ENCODE assay signal across 13 cellular contexts in genomic region chr6:11613858-11614257, GRCh38.
DNase-seq lines count a peak whose midpoint lies in the region; ATAC-seq and TF ChIP-seq lines count a peak whose summit lies in the region.
"Had no signal": no experiment of that assay in that cellular context is flagged by ENCODE, and none has a peak within 500 bp of the region (broad histone marks: within the 10 kb centered on the region; RNA-seq: fewer than 3 reads in every experiment).

No MANE protein-coding gene starts in this region.

- H3K4me1 Mint-ChIP-seq in activated T-cell treated with anti-CD3 and anti-CD28 coated beads, Interleukin-2, amount 50 U/mL, for 4 hours (ENCODE audit: low read depth) = no peaks in the 10 kb centered on the region
- no peaks in the 10 kb centered on the region for H3K4me1 Mint-ChIP-seq in activated CD4-positive, alpha-beta T cell treated with anti-CD3 and anti-CD28 coated beads for 36 hours
- H3K4me1 Mint-ChIP-seq: IgD-negative memory B cell; stimulated activated naive CD8-positive, alpha-beta T cell treated with anti-CD3 and anti-CD28 coated beads, Interleukin-15, amount 100 ng/mL, for 72 hours had no signal

- H3K27ac ChIP-seq in hepatocyte = peak overlapping the region; percentile 60
- peak overlapping the region; percentile 48 to 63 for H3K27ac ChIP-seq in thoracic aorta

- H3K27me3 ChIP-seq in hepatocyte (no peaks in the 10 kb centered on the region), thoracic aorta (replicated peaks; ENCODE audit: insufficient read depth) (no peaks in the 10 kb centered on the region)

- POLR2A ChIA-PET in activated CD4-positive, alpha-beta T cell treated with anti-CD3 and anti-CD28 coated beads for 36 hours (lab: Charles Lee) = no interaction called here

- CTCF ChIA-PET in activated CD4-positive, alpha-beta T cell treated with anti-CD3 and anti-CD28 coated beads for 36 hours (lab: Charles Lee) = no interaction called here

- H3K9me2 ChIP-seq in hepatocyte (replicated peaks; ENCODE audit: insufficient read depth) = no peaks in the 10 kb centered on the region

- no peak overlapping the region for H3K4me2 ChIP-seq in hepatocyte

- intact Hi-C loops in activated CD4-positive, alpha-beta T cell treated with anti-CD3 and anti-CD28 coated beads for 36 hours (cut with DNase I, micrococcal nuclease) = no loop called here

- no peaks in the 10 kb centered on the region for H3K9me3 Mint-ChIP-seq in activated T-cell treated with anti-CD3 and anti-CD28 coated beads, Interleukin-2, amount 50 U/mL, for 4 hours
- no peaks in the 10 kb centered on the region for H3K9me3 Mint-ChIP-seq in activated CD4-positive, alpha-beta T cell treated with anti-CD3 and anti-CD28 coated beads for 36 hours (ENCODE audit: low read depth)
- H3K9me3 Mint-ChIP-seq: activated T-helper 1 cell treated with anti-CD3 and anti-CD28 coated beads, Interleukin-12 subunit alpha, Interleukin-12 subunit beta, Interleukin-2, Interleukin-4 antibody, amounts not matched to agents 30 ng/mL and 10 ng/mL and 1 ng/mL, durations not matched to agents 14 hours and 24 hours and 36 hours; IgD-negative memory B cell; stimulated activated naive CD8-positive, alpha-beta T cell treated with anti-CD3 and anti-CD28 coated beads, Interleukin-15, amount 100 ng/mL, for 72 hours had no signal

- H3K36me3 Mint-ChIP-seq in activated T-cell treated with anti-CD3 and anti-CD28 coated beads, Interleukin-2, amount 50 U/mL, for 4 hours (ENCODE audit: insufficient read depth) = no peaks in the 10 kb centered on the region
- no peaks in the 10 kb centered on the region for H3K36me3 Mint-ChIP-seq in activated CD4-positive, alpha-beta T cell treated with anti-CD3 and anti-CD28 coated beads for 36 hours (ENCODE audit: low read depth)
- H3K36me3 Mint-ChIP-seq: IgD-negative memory B cell had no signal

- H3K79me2 ChIP-seq in hepatocyte = no peaks in the 10 kb centered on the region

- H3K4me3 Mint-ChIP-seq in activated T-cell treated with anti-CD3 and anti-CD28 coated beads, Interleukin-2, amount 50 U/mL, for 4 hours = no peak overlapping the region
- H3K4me3 Mint-ChIP-seq in activated CD4-positive, alpha-beta T cell treated with anti-CD3 and anti-CD28 coated beads for 36 hours = no peak overlapping the region
- H3K4me3 Mint-ChIP-seq: activated T-helper 1 cell treated with anti-CD3 and anti-CD28 coated beads, Interleukin-12 subunit alpha, Interleukin-12 subunit beta, Interleukin-2, Interleukin-4 antibody, amounts not matched to agents 30 ng/mL and 10 ng/mL and 1 ng/mL, durations not matched to agents 14 hours and 24 hours and 36 hours; IgD-negative memory B cell; stimulated activated naive CD8-positive, alpha-beta T cell treated with anti-CD3 and anti-CD28 coated beads, Interleukin-15, amount 100 ng/mL, for 72 hours had no signal

- DNase-seq in HFF-Myc (ENCODE audit: extremely low read depth, low read depth) = peak; percentile 63
- DNase-seq in astrocyte of the hippocampus (ENCODE audit: low read depth, low spot score) = peak; percentile 96
- DNase-seq in hepatocyte (ENCODE audit: low spot score) = no peak
- no peak for DNase-seq in thoracic aorta (ENCODE audit: low spot score)
- no peak for DNase-seq in activated T-cell treated with anti-CD3 and anti-CD28 coated beads, Interleukin-2, amount 50 U/mL, for 4 hours
- no peak for DNase-seq in NCI-H2029 (lab: John Stamatoyannopoulos, UW)
- no peak for DNase-seq in activated CD4-positive, alpha-beta T cell treated with anti-CD3 and anti-CD28 coated beads for 36 hours
- DNase-seq: NCI-H524; stimulated activated naive CD8-positive, alpha-beta T cell treated with anti-CD3 and anti-CD28 coated beads, Interleukin-15, amount 100 ng/mL, for 72 hours; T-helper 1 cell had no signal

- no peaks in the 10 kb centered on the region for H4K20me1 ChIP-seq in hepatocyte (ENCODE audit: insufficient read depth, poor library complexity, severe bottlenecking)

- H3K9me3 ChIP-seq in hepatocyte (ENCODE audit: low read depth) (no peaks in the 10 kb centered on the region), thoracic aorta (no peaks in the 10 kb centered on the region)

- H3K27me3 Mint-ChIP-seq in activated T-cell treated with anti-CD3 and anti-CD28 coated beads, Interleukin-2, amount 50 U/mL, for 4 hours (ENCODE audit: low read depth) = peaks cover 3% of the 10 kb centered on the region
- H3K27me3 Mint-ChIP-seq in activated CD4-positive, alpha-beta T cell treated with anti-CD3 and anti-CD28 coated beads for 36 hours = peaks cover 2% of the 10 kb centered on the region
- H3K27me3 Mint-ChIP-seq: stimulated activated naive CD8-positive, alpha-beta T cell treated with anti-CD3 and anti-CD28 coated beads, Interleukin-15, amount 100 ng/mL, for 72 hours had no signal

- 60% methylated on average over 4 of the region's 4 CpGs for WGBS in hepatocyte (ENCODE audit: low lambda C conversion rate, missing lambda C conversion rate)

- H3K36me3 ChIP-seq in hepatocyte (replicated peaks; ENCODE audit: insufficient read depth, low read depth) (no peaks in the 10 kb centered on the region), thoracic aorta (no peaks in the 10 kb centered on the region)

- H3K4me3 ChIP-seq in HFF-Myc (replicated peaks; ENCODE audit: low read depth, low read length) (no peak overlapping the region), hepatocyte (no peak overlapping the region), thoracic aorta (no peak overlapping the region)

- H3K4me1 ChIP-seq in hepatocyte (ENCODE audit: insufficient read depth) (no peaks in the 10 kb centered on the region), thoracic aorta (ENCODE audit: control insufficient read depth in 1 of 2, low read depth in 2 of 2) (peaks cover 31 to 68% of the 10 kb centered on the region in 2 donors)

- TF ChIP-seq CTCF in HFF-Myc (IDR thresholded peaks at IDR 0.05; ENCODE audit: low read depth, low read length, missing control alignments) (no peak), hepatocyte (IDR thresholded peaks at IDR 0.05; ENCODE audit: poor library complexity) (no peak), thoracic aorta (IDR thresholded peaks at IDR 0.05) (no peak)

- H3K27ac Mint-ChIP-seq in activated CD4-positive, alpha-beta T cell treated with anti-CD3 and anti-CD28 coated beads for 36 hours = no peak overlapping the region
- H3K27ac Mint-ChIP-seq: activated T-helper 1 cell treated with anti-CD3 and anti-CD28 coated beads, Interleukin-12 subunit alpha, Interleukin-12 subunit beta, Interleukin-2, Interleukin-4 antibody, amounts not matched to agents 30 ng/mL and 10 ng/mL and 1 ng/mL, durations not matched to agents 14 hours and 24 hours and 36 hours; IgD-negative memory B cell; stimulated activated naive CD8-positive, alpha-beta T cell treated with anti-CD3 and anti-CD28 coated beads, Interleukin-15, amount 100 ng/mL, for 72 hours had no signal

- no peak for ATAC-seq in thoracic aorta (ENCODE audit: insufficient number of reproducible peaks, low FRiP score, low read depth)
- no peak for ATAC-seq in activated T-cell treated with anti-CD3 and anti-CD28 coated beads, Interleukin-2, amount 50 U/mL, for 4 hours
- ATAC-seq in HG02571 (IDR thresholded peaks at IDR 0.05; ENCODE audit: unreplicated experiment) = no peak
- ATAC-seq in activated CD4-positive, alpha-beta T cell treated with anti-CD3 and anti-CD28 coated beads for 36 hours = no peak
- ATAC-seq: stimulated activated naive CD8-positive, alpha-beta T cell treated with anti-CD3 and anti-CD28 coated beads, Interleukin-15, amount 100 ng/mL, for 72 hours had no signal

- H2AFZ ChIP-seq in hepatocyte = no peak overlapping the region

Comparison
In these comparisons a context has a peak if more than half of its experiments do, and no peak if none do; other contexts are left out.
1. DNase-seq: peak in HFF-Myc (single experiment) and astrocyte of the hippocampus (single experiment); none in hepatocyte (single experiment), thoracic aorta (single experiment), activated T-cell treated with anti-CD3 and anti-CD28 coated beads, Interleukin-2, amount 50 U/mL, for 4 hours (single experiment), NCI-H2029 (single experiment) and activated CD4-positive, alpha-beta T cell treated with anti-CD3 and anti-CD28 coated beads for 36 hours (single experiment).